Comparison of ENCODE assay signal across 8 cellular contexts in genomic region chr2:226701052-226701451, GRCh38.
DNase-seq lines count a peak whose midpoint lies in the region; ATAC-seq and TF ChIP-seq lines count a peak whose summit lies in the region.

No MANE protein-coding gene starts in this region.

- H3K27me3 Mint-ChIP-seq in activated T-helper 2 cell treated with anti-CD3 and anti-CD28 coated beads, Interferon-gamma antibody, Interleukin-2, Interleukin-4, amounts not matched to agents 10 μg/mL and 5 μg/mL and 100 μg/mL, durations not matched to agents 14 hours and 24 hours and 36 hours (ENCODE audit: low read depth): peaks cover 14% of the 10 kb centered on the region

- TF ChIP-seq CTCF in foreskin fibroblast (IDR thresholded peaks at IDR 0.05; ENCODE audit: low read depth, low read length): no peak

- H3K9me3 Mint-ChIP-seq in activated T-helper 2 cell treated with anti-CD3 and anti-CD28 coated beads, Interferon-gamma antibody, Interleukin-2, Interleukin-4, amounts not matched to agents 10 μg/mL and 5 μg/mL and 100 μg/mL, durations not matched to agents 14 hours and 24 hours and 36 hours: no peaks in the 10 kb centered on the region

- H3K36me3 Mint-ChIP-seq in activated T-helper 2 cell treated with anti-CD3 and anti-CD28 coated beads, Interferon-gamma antibody, Interleukin-2, Interleukin-4, amounts not matched to agents 10 μg/mL and 5 μg/mL and 100 μg/mL, durations not matched to agents 14 hours and 24 hours and 36 hours (ENCODE audit: low read depth): no peaks in the 10 kb centered on the region

- H3K27ac Mint-ChIP-seq in activated T-helper 2 cell treated with anti-CD3 and anti-CD28 coated beads, Interferon-gamma antibody, Interleukin-2, Interleukin-4, amounts not matched to agents 10 μg/mL and 5 μg/mL and 100 μg/mL, durations not matched to agents 14 hours and 24 hours and 36 hours: no peak overlapping the region

- peak; percentile 76 for ATAC-seq in HG02623 (IDR thresholded peaks at IDR 0.05; ENCODE audit: unreplicated experiment)

- H3K27me3 ChIP-seq in MG63: no peaks in the 10 kb centered on the region

- no peaks in the 10 kb centered on the region for H3K36me3 ChIP-seq in MG63

- peaks cover 4% of the 10 kb centered on the region for H3K4me1 Mint-ChIP-seq in activated T-helper 2 cell treated with anti-CD3 and anti-CD28 coated beads, Interferon-gamma antibody, Interleukin-2, Interleukin-4, amounts not matched to agents 10 μg/mL and 5 μg/mL and 100 μg/mL, durations not matched to agents 14 hours and 24 hours and 36 hours (ENCODE audit: low read depth)

- intact Hi-C loops in activated T-helper 2 cell treated with anti-CD3 and anti-CD28 coated beads, Interferon-gamma antibody, Interleukin-2, Interleukin-4, amounts not matched to agents 10 μg/mL and 5 μg/mL and 100 μg/mL, durations not matched to agents 14 hours and 24 hours and 36 hours (cut with micrococcal nuclease): no loop called here

- peak; percentile 98 for DNase-seq in GM04503 (ENCODE audit: low read depth)
- DNase-seq in NCI-H774 (lab: John Stamatoyannopoulos, UW): peak; percentile 8
- DNase-seq in foreskin fibroblast: peak; percentile 94 to 95
- DNase-seq in DMS153 treated with DMSO at 0.1 percent for 48 hours (lab: John Stamatoyannopoulos, UW; ENCODE audit: unreplicated experiment): no peak
- DNase-seq in NK-92 (lab: John Stamatoyannopoulos, UW; ENCODE audit: unreplicated experiment): no peak
- DNase-seq in activated T-helper 2 cell treated with anti-CD3 and anti-CD28 coated beads, Interferon-gamma antibody, Interleukin-2, Interleukin-4, amounts not matched to agents 10 μg/mL and 5 μg/mL and 100 μg/mL, durations not matched to agents 14 hours and 24 hours and 36 hours (ENCODE audit: low spot score): no peak
- DNase-seq in MG63: no peak

- H3K4me3 Mint-ChIP-seq in activated T-helper 2 cell treated with anti-CD3 and anti-CD28 coated beads, Interferon-gamma antibody, Interleukin-2, Interleukin-4, amounts not matched to agents 10 μg/mL and 5 μg/mL and 100 μg/mL, durations not matched to agents 14 hours and 24 hours and 36 hours (ENCODE audit: low read depth): no peak overlapping the region

- no peaks in the 10 kb centered on the region for H3K9me3 ChIP-seq in MG63

- H3K4me3 ChIP-seq in foreskin fibroblast (ENCODE audit: low read depth in 1 of 2, low read length in 2 of 2) (no peak overlapping the region), MG63 (no peak overlapping the region)

Comparison
In these comparisons a context has a peak if more than half of its experiments do, and no peak if none do; other contexts are left out.
1. DNase-seq: peak in GM04503 (single experiment), NCI-H774 (single experiment) and foreskin fibroblast (2 of 2); none in DMS153 treated with DMSO at 0.1 percent for 48 hours (single experiment), NK-92 (single experiment), activated T-helper 2 cell treated with anti-CD3 and anti-CD28 coated beads, Interferon-gamma antibody, Interleukin-2, Interleukin-4, amounts not matched to agents 10 μg/mL and 5 μg/mL and 100 μg/mL, durations not matched to agents 14 hours and 24 hours and 36 hours (single experiment) and MG63 (single experiment).